1 cellular context compared by ENCODE assay signal in genomic region chr13:46136688-46137087, GRCh38.
TF ChIP-seq lines count a peak whose summit lies in the region.

No MANE protein-coding gene starts in this region.

TF ChIP-seq in H1, 55 proteins besides CTCF, POLR2A, EP300 and RAD21:
- TF ChIP-seq CBX8 (IDR thresholded peaks at IDR 0.05; ENCODE audit: borderline replicate concordance, low read depth, low read length) (no peak), CBX5 (IDR thresholded peaks at IDR 0.05; ENCODE audit: low read depth, low read length) (no peak), ATF3 (IDR thresholded peaks at IDR 0.05; ENCODE audit: insufficient read depth, low read depth, low read length) (no peak), SP1 (IDR thresholded peaks at IDR 0.05; ENCODE audit: low read depth, low read length) (no peak), POLR2AphosphoS5 (IDR thresholded peaks at IDR 0.05; ENCODE audit: low read depth, low read length) (no peak), KDM1A (IDR thresholded peaks at IDR 0.05; ENCODE audit: borderline replicate concordance, low read length) (no peak), CHD2 (IDR thresholded peaks at IDR 0.05; ENCODE audit: low read length) (no peak), RNF2 (IDR thresholded peaks at IDR 0.05; ENCODE audit: borderline replicate concordance, low read depth, low read length, missing control alignments, poor library complexity, severe bottlenecking) (no peak), MAFK (IDR thresholded peaks at IDR 0.05; ENCODE audit: low read depth, low read length) (no peak), FOSL1 (IDR thresholded peaks at IDR 0.05; ENCODE audit: insufficient read depth, low read depth, low read length) (no peak), GTF2F1 (IDR thresholded peaks at IDR 0.05; ENCODE audit: borderline replicate concordance, low read depth, low read length) (no peak), TEAD4 (IDR thresholded peaks at IDR 0.05; ENCODE audit: low read depth, low read length) (no peak), ATF2 (IDR thresholded peaks at IDR 0.05; ENCODE audit: low read length) (no peak), SAP30 (IDR thresholded peaks at IDR 0.05; ENCODE audit: insufficient read depth, insufficient replicate concordance, low read length) (no peak), PHF8 (conservative IDR thresholded peaks at IDR 0.05; ENCODE audit: low read depth, low read length) (no peak), YY1 (IDR thresholded peaks at IDR 0.05; ENCODE audit: low read depth, low read length) (no peak), CREB1 (IDR thresholded peaks at IDR 0.05) (no peak), HDAC2 (IDR thresholded peaks at IDR 0.05; ENCODE audit: borderline replicate concordance in 1 of 2, low read depth in 2 of 2, low read length in 2 of 2) (no peak), RXRA (IDR thresholded peaks at IDR 0.05; ENCODE audit: insufficient read depth, low read depth, low read length) (no peak), SP2 (IDR thresholded peaks at IDR 0.05; ENCODE audit: low read length) (no peak)
